ENCODE assay signal across 19 cellular contexts in genomic region chr17:74691151-74691550, GRCh38. TPM values are rescaled to one million over a fixed set of nuclear protein-coding genes. Genes with fewer than 3 reads are reported as not detected.
"Had no signal": no experiment of that assay in that cellular context is flagged by ENCODE, and none has a peak within 500 bp of the region (broad histone marks: within the 10 kb centered on the region; RNA-seq: fewer than 3 reads in every experiment).

No MANE protein-coding gene starts in this region.

- DNase-seq: activated CD4-positive, alpha-beta T cell treated with anti-CD3 and anti-CD28 coated beads, Interleukin-2, amount 10 ng/mL, durations not matched to agents 24 days and 14 days; activated CD8-positive, alpha-beta T cell treated with anti-CD3 and anti-CD28 coated beads for 36 hours; activated naive CD4-positive, alpha-beta T cell treated with anti-CD3 and anti-CD28 coated beads for 36 hours; activated naive CD8-positive, alpha-beta T cell treated with anti-CD3 and anti-CD28 coated beads, Interleukin-2, amount 10 ng/mL, durations not matched to agents 7 days and 5 days; activated T-cell treated with anti-CD3 and anti-CD28 coated beads, Interleukin-2, amount 50 U/mL, for 24 hours; amniotic stem cell; glutamatergic neuron; immature natural killer cell; kidney glomerular epithelial cell; left ventricle myocardium inferior; ovary; psoas muscle; stimulated activated CD4-positive, alpha-beta T cell treated with anti-CD3 and anti-CD28 coated beads, Interleukin-12 subunit alpha, Interleukin-12 subunit beta, amount 100 ng/mL, for 4 hours; thyroid gland had no signal

- H3K4me1 ChIP-seq: breast epithelium, esophagus muscularis mucosa, left ventricle myocardium inferior, psoas muscle, right atrium auricular region, thyroid gland had no signal

- H3K9me3 ChIP-seq: breast epithelium, left ventricle myocardium inferior, ovary, psoas muscle, right atrium auricular region, thyroid gland had no signal

- H3K27ac ChIP-seq: breast epithelium, esophagus muscularis mucosa, hepatocyte, left ventricle myocardium inferior, ovary, psoas muscle, right atrium auricular region, thyroid gland had no signal

- H3K36me3 ChIP-seq: breast epithelium, esophagus muscularis mucosa, left ventricle myocardium inferior, ovary, right atrium auricular region, thyroid gland had no signal

- H3K4me3 ChIP-seq: breast epithelium, esophagus muscularis mucosa, hepatocyte, left ventricle myocardium inferior, ovary, psoas muscle, right atrium auricular region, thyroid gland had no signal

- H3K27me3 ChIP-seq: ovary, right atrium auricular region, thyroid gland had no signal

- H2AFZ ChIP-seq: hepatocyte had no signal

- H3K4me2 ChIP-seq: hepatocyte had no signal

- H3K79me2 ChIP-seq: hepatocyte had no signal

RNA-seq across cellular contexts. Expression of gene CD300LF, which starts 21.6 kb away (rescaled TPM):
- total RNA-seq: activated CD4-positive, alpha-beta T cell treated with anti-CD3 and anti-CD28 coated beads, Interleukin-2, amount 10 ng/mL, durations not matched to agents 24 days and 14 days; activated CD8-positive, alpha-beta T cell treated with anti-CD3 and anti-CD28 coated beads for 36 hours; activated naive CD4-positive, alpha-beta T cell treated with anti-CD3 and anti-CD28 coated beads for 36 hours; activated T-helper 17 cell treated with anti-CD3 and anti-CD28 coated beads, Interleukin-2, amount 50 U/mL, for 72 hours; hepatocyte; thyroid gland had no signal
